ENCODE assay signal across 8 cellular contexts in genomic region chr2:27807476-27807875, GRCh38. TPM values are rescaled to one million over a fixed set of nuclear protein-coding genes. Genes with fewer than 3 reads are reported as not detected.
DNase-seq lines count a peak whose midpoint lies in the region; ATAC-seq and TF ChIP-seq lines count a peak whose summit lies in the region.

No MANE protein-coding gene starts in this region.

- no peak for ATAC-seq in activated CD4-positive, alpha-beta T cell treated with anti-CD3 and anti-CD28 coated beads for 36 hours
- no peak for ATAC-seq in GM18858 (IDR thresholded peaks at IDR 0.05; ENCODE audit: unreplicated experiment)
- ATAC-seq in stimulated activated naive B cell treated with anti-CD40 and anti-IgM and Interleukin-4, amounts not matched to agents 10 μg/mL and 1 μg/mL and 100 μg/mL, for 72 hours (replicated peaks): no peak

- peaks cover 2% of the 10 kb centered on the region for H3K36me3 Mint-ChIP-seq in activated CD4-positive, alpha-beta T cell treated with anti-CD3 and anti-CD28 coated beads for 36 hours (ENCODE audit: low read depth)
- no peaks in the 10 kb centered on the region for H3K36me3 Mint-ChIP-seq in neural crest cell (ENCODE audit: low read depth)
- peaks cover 3 to 4% of the 10 kb centered on the region in 2 donors for H3K36me3 Mint-ChIP-seq in stimulated activated naive B cell treated with anti-CD40 and anti-IgM and Interleukin-4, amounts not matched to agents 10 μg/mL and 1 μg/mL and 100 μg/mL, for 72 hours

- CTCF ChIA-PET in activated CD4-positive, alpha-beta T cell treated with anti-CD3 and anti-CD28 coated beads for 36 hours (lab: Charles Lee): interaction anchor here (0.6 to 1.7 kb wide), 4 partner anchors 67 to 256 kb away, joined by 3 to 4 read pairs (median 3); no protein-coding TSS in a partner anchor

- POLR2A ChIA-PET in activated CD4-positive, alpha-beta T cell treated with anti-CD3 and anti-CD28 coated beads for 36 hours (lab: Charles Lee): no interaction called here

- H3K4me3 Mint-ChIP-seq in activated CD4-positive, alpha-beta T cell treated with anti-CD3 and anti-CD28 coated beads for 36 hours: no peak overlapping the region
- no peak overlapping the region for H3K4me3 Mint-ChIP-seq in neural crest cell
- no peak overlapping the region for H3K4me3 Mint-ChIP-seq in stimulated activated naive B cell treated with anti-CD40 and anti-IgM and Interleukin-4, amounts not matched to agents 10 μg/mL and 1 μg/mL and 100 μg/mL, for 72 hours

- H3K4me1 Mint-ChIP-seq in activated CD4-positive, alpha-beta T cell treated with anti-CD3 and anti-CD28 coated beads for 36 hours: peaks cover 8% of the 10 kb centered on the region
- H3K4me1 Mint-ChIP-seq in neural crest cell: no peaks in the 10 kb centered on the region
- H3K4me1 Mint-ChIP-seq in stimulated activated naive B cell treated with anti-CD40 and anti-IgM and Interleukin-4, amounts not matched to agents 10 μg/mL and 1 μg/mL and 100 μg/mL, for 72 hours: peaks cover 0 to 7% of the 10 kb centered on the region in 2 donors

- H3K9me3 Mint-ChIP-seq in activated CD4-positive, alpha-beta T cell treated with anti-CD3 and anti-CD28 coated beads for 36 hours (ENCODE audit: low read depth): no peaks in the 10 kb centered on the region
- H3K9me3 Mint-ChIP-seq in neural crest cell: no peaks in the 10 kb centered on the region
- no peaks in the 10 kb centered on the region for H3K9me3 Mint-ChIP-seq in stimulated activated naive B cell treated with anti-CD40 and anti-IgM and Interleukin-4, amounts not matched to agents 10 μg/mL and 1 μg/mL and 100 μg/mL, for 72 hours

- no peak overlapping the region for H3K27ac Mint-ChIP-seq in activated CD4-positive, alpha-beta T cell treated with anti-CD3 and anti-CD28 coated beads for 36 hours
- H3K27ac Mint-ChIP-seq in neural crest cell (ENCODE audit: unreplicated experiment): no peak overlapping the region
- H3K27ac Mint-ChIP-seq in stimulated activated naive B cell treated with anti-CD40 and anti-IgM and Interleukin-4, amounts not matched to agents 10 μg/mL and 1 μg/mL and 100 μg/mL, for 72 hours: no peak overlapping the region

- peak; percentile 42 for DNase-seq in activated CD4-positive, alpha-beta T cell treated with anti-CD3 and anti-CD28 coated beads for 36 hours
- no peak for DNase-seq in activated CD4-positive, alpha-beta T cell treated with anti-CD3 and anti-CD28 coated beads for 1 hour
- peak; percentile 24 for DNase-seq in MV-4-11 (lab: John Stamatoyannopoulos, UW)
- peak; percentile 25 for DNase-seq in cerebellar cortex (ENCODE audit: low spot score)
- DNase-seq in neural crest cell (ENCODE audit: low read depth, low spot score): no peak
- DNase-seq in posterior cingulate gyrus: no peak
- DNase-seq in stimulated activated naive B cell treated with anti-CD40 and anti-IgM and Interleukin-4, amounts not matched to agents 10 μg/mL and 1 μg/mL and 100 μg/mL, for 72 hours: no peak

- TF ChIP-seq CTCF in neural crest cell (conservative IDR thresholded peaks at IDR 0.05): peak; percentile 62

- intact Hi-C loops in activated CD4-positive, alpha-beta T cell treated with anti-CD3 and anti-CD28 coated beads for 36 hours (cut with DNase I, micrococcal nuclease): no loop called here
- intact Hi-C loops in posterior cingulate gyrus (cut with DNase I): no loop called here

- no peaks in the 10 kb centered on the region for H3K27me3 Mint-ChIP-seq in activated CD4-positive, alpha-beta T cell treated with anti-CD3 and anti-CD28 coated beads for 36 hours
- H3K27me3 Mint-ChIP-seq in neural crest cell (ENCODE audit: low read depth): no peaks in the 10 kb centered on the region
- H3K27me3 Mint-ChIP-seq in stimulated activated naive B cell treated with anti-CD40 and anti-IgM and Interleukin-4, amounts not matched to agents 10 μg/mL and 1 μg/mL and 100 μg/mL, for 72 hours: no peaks in the 10 kb centered on the region

RNA-seq across cellular contexts. Expression of gene MRPL33, which starts 36.0 kb away (rescaled TPM):
- total RNA-seq in activated CD4-positive, alpha-beta T cell treated with anti-CD3 and anti-CD28 coated beads for 36 hours: 10 to 100 TPM; 44.7 to 68.0 TPM
- 53.5 and 67.0 TPM in 2 replicates for total RNA-seq in neural crest cell

Comparison
In these comparisons a context has a peak if more than half of its experiments do, and no peak if none do; other contexts are left out.
1. DNase-seq: peak in activated CD4-positive, alpha-beta T cell treated with anti-CD3 and anti-CD28 coated beads for 36 hours (single experiment), MV-4-11 (single experiment) and cerebellar cortex (single experiment); none in activated CD4-positive, alpha-beta T cell treated with anti-CD3 and anti-CD28 coated beads for 1 hour (single experiment), neural crest cell (single experiment), posterior cingulate gyrus (0 of 10) and stimulated activated naive B cell treated with anti-CD40 and anti-IgM and Interleukin-4, amounts not matched to agents 10 μg/mL and 1 μg/mL and 100 μg/mL, for 72 hours (single experiment).